In the genomic region with DNA sequence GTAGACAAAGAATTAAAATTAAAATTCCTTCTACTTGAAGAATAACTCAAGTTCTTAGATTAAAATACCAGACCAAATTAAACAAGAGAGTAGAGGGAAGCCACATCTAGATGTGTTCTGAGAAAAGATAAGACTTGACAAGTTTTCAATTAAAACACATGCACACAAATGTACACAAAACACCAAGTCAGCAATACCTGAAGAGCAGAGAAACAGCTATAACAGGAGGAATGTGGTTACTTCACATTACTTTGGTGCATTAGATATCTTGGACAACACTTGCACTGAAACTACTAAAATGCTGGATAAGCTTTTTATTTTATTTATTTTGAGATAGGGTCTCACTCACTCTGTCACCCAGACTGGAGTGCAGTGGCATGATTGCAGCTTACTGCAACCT, we compare ENCODE assay signal across 27 cellular contexts.
DNase-seq lines count a peak whose midpoint lies in the region; ATAC-seq, FAIRE-seq and TF ChIP-seq lines count a peak whose summit lies in the region.
"Had no signal": no experiment of that assay in that cellular context is flagged by ENCODE, and none has a peak within 500 bp of the region (broad histone marks: within the 10 kb centered on the region; RNA-seq: fewer than 3 reads in every experiment).

No MANE protein-coding gene starts in this region.

- CTCF ChIA-PET in HepG2 (lab: Yijun Ruan, JAX; ENCODE audit: low intra/inter-chr PET ratio, low total read pairs) = no interaction called here

- H3K27ac ChIP-seq in HepG2 (ENCODE audit: extremely low read length, insufficient read depth, low read length) (no peak overlapping the region), right lobe of liver (no peak overlapping the region), Karpas-422 (ENCODE audit: low read length) (no peak overlapping the region), endodermal cell (ENCODE audit: low read depth, low read length) (no peak overlapping the region)
- H3K27ac ChIP-seq: 22Rv1, BLaER1 had no signal

- H3K4me1 ChIP-seq in HepG2 (ENCODE audit: insufficient read depth, low read length) = no peaks in the 10 kb centered on the region
- no peaks in the 10 kb centered on the region for H3K4me1 ChIP-seq in right lobe of liver
- no peaks in the 10 kb centered on the region for H3K4me1 ChIP-seq in Karpas-422 (ENCODE audit: low read length)
- no peaks in the 10 kb centered on the region for H3K4me1 ChIP-seq in endodermal cell (ENCODE audit: control insufficient read depth, insufficient read depth, low read length)
- H3K4me1 ChIP-seq: BE2C, BLaER1 had no signal

- no peaks in the 10 kb centered on the region for H4K20me1 ChIP-seq in HepG2 (ENCODE audit: insufficient read depth, low read length)
- no peaks in the 10 kb centered on the region for H4K20me1 ChIP-seq in Karpas-422 (ENCODE audit: insufficient read depth, low read depth, low read length)
- H4K20me1 ChIP-seq: BLaER1 had no signal

- H3K9me2 ChIP-seq in Karpas-422 (replicated peaks; ENCODE audit: insufficient read depth, low read length) = 0 out of 2 replicates have a peak, but pooled peaks cover 4% of the 10 kb centered on the region

- in situ Hi-C loops in HepG2 (cut with HindIII; ENCODE audit: extremely low pct_ligation_motif_present, low pct_unique_long_range_greater_than_20kb) = no loop called here

- H3K9me3 ChIP-seq in HepG2 (ENCODE audit: low read length) = no peaks in the 10 kb centered on the region
- H3K9me3 ChIP-seq in right lobe of liver = peaks cover 0 to 3% (median 0%) of the 10 kb centered on the region in 4 donors
- no peaks in the 10 kb centered on the region for H3K9me3 ChIP-seq in Karpas-422 (ENCODE audit: low read length)
- peaks cover 8% of the 10 kb centered on the region for H3K9me3 ChIP-seq in endodermal cell (ENCODE audit: control insufficient read depth, low read length)
- H3K9me3 ChIP-seq: BE2C had no signal

- peaks cover 19% of the 10 kb centered on the region for H3K9me3 Mint-ChIP-seq in progenitor cell of endocrine pancreas (ENCODE audit: low read depth)
- peaks cover 4% of the 10 kb centered on the region for H3K9me3 Mint-ChIP-seq in endodermal cell

- no peak for TF ChIP-seq EP300 in HepG2 (IDR thresholded peaks at IDR 0.05; ENCODE audit: low read depth in 2 of 2, low read length in 2 of 2)
- TF ChIP-seq EP300 in HepG2 (CRISPR knock-in tag; IDR thresholded peaks at IDR 0.05; ENCODE audit: borderline replicate concordance) = no peak

- H3K4me1 Mint-ChIP-seq in progenitor cell of endocrine pancreas (ENCODE audit: low read depth) (peaks cover 9% of the 10 kb centered on the region), endodermal cell (no peaks in the 10 kb centered on the region)
- H3K4me1 Mint-ChIP-seq: CD14-positive monocyte; CD4-positive, alpha-beta memory T cell had no signal

- H3K79me2 ChIP-seq in HepG2 (ENCODE audit: insufficient read depth, low read length) = no peaks in the 10 kb centered on the region
- H3K79me2 ChIP-seq in Karpas-422 (ENCODE audit: low read length) = no peaks in the 10 kb centered on the region

- DNase-seq in HepG2 (ENCODE audit: low spot score) = no peak
- DNase-seq in right lobe of liver = no peak
- DNase-seq in Karpas-422 = peak; percentile 30
- DNase-seq in progenitor cell of endocrine pancreas (ENCODE audit: low spot score, unreplicated experiment) = no peak
- no peak for DNase-seq in GM19238 (ENCODE audit: insufficient read length, low spot score)
- no peak for DNase-seq in endodermal cell
- DNase-seq: ACHN; BE2C; C1 segment of cervical spinal cord; CD4-positive, alpha-beta memory T cell; CD4-positive, CD25-positive, alpha-beta regulatory T cell; CD8-positive, alpha-beta memory T cell; COR-L47; DMS 273 treated with DMSO at 0.1 percent for 48 hours; DMS153; DMS53; DMS79; DND-41; EL; GDM1 had no signal

- no peak for ATAC-seq in HepG2
- ATAC-seq in right lobe of liver = no peak
- ATAC-seq: GM12878 had no signal

- no peak for FAIRE-seq in HepG2 (lab: Jason Lieb, UNC)
- FAIRE-seq: GM12878, GM12892, GM18507, GM19239 had no signal

- no peak for TF ChIP-seq POLR2A in HepG2 (IDR thresholded peaks at IDR 0.05; ENCODE audit: insufficient read depth in 1 of 2, low read depth in 2 of 2, low read length in 2 of 2)
- no peak for TF ChIP-seq POLR2A in right lobe of liver (IDR thresholded peaks at IDR 0.05)

- H3K36me3 ChIP-seq in HepG2 (replicated peaks in 1 of 2; ENCODE audit: control insufficient read depth in 1 of 2, insufficient read depth in 2 of 2, low read length in 2 of 2) (peaks cover 2 to 17% of the 10 kb centered on the region in 2 experiments; a peak in 2 of 5 replicates), right lobe of liver (peaks cover 0 to 4% (median 2%) of the 10 kb centered on the region in 4 donors), Karpas-422 (ENCODE audit: insufficient read depth, low read length) (peaks cover 13% of the 10 kb centered on the region), endodermal cell (ENCODE audit: control insufficient read depth, insufficient read depth, low read length) (peaks cover 65% of the 10 kb centered on the region)
- H3K36me3 ChIP-seq: BE2C had no signal

- POLR2A ChIA-PET in HepG2 (lab: Yijun Ruan, JAX) = no interaction called here

- H3K4me2 ChIP-seq in HepG2 (ENCODE audit: low read depth, low read length) (no peak overlapping the region), Karpas-422 (ENCODE audit: low read depth, low read length, poor library complexity, severe bottlenecking) (no peak overlapping the region)
- H3K4me2 ChIP-seq: BLaER1 had no signal

- intact Hi-C loops in HepG2 (cut with micrococcal nuclease; ENCODE audit: unreplicated experiment) (no loop called here), right lobe of liver (cut with DNase I) (no loop called here)

- peak overlapping the region; percentile 82 for H3K27ac Mint-ChIP-seq in progenitor cell of endocrine pancreas
- H3K27ac Mint-ChIP-seq in endodermal cell = no peak overlapping the region
- H3K27ac Mint-ChIP-seq: CD14-positive monocyte; CD4-positive, CD25-positive, alpha-beta regulatory T cell; CD8-positive, alpha-beta memory T cell had no signal

- no peak for TF ChIP-seq CTCF in HepG2 (CRISPR knock-in tag; IDR thresholded peaks at IDR 0.05)
- TF ChIP-seq CTCF in right lobe of liver (IDR thresholded peaks at IDR 0.05) = no peak
- TF ChIP-seq CTCF in progenitor cell of endocrine pancreas (IDR thresholded peaks at IDR 0.05; ENCODE audit: unreplicated experiment) = no peak
- no peak for TF ChIP-seq CTCF in endodermal cell (conservative IDR thresholded peaks at IDR 0.05)

- H3K9ac ChIP-seq in HepG2 (ENCODE audit: insufficient read depth, low read depth, low read length) = no peak overlapping the region
- no peak overlapping the region for H3K9ac ChIP-seq in Karpas-422 (ENCODE audit: low read length)
- H3K9ac ChIP-seq in endodermal cell (ENCODE audit: extremely low read depth, low read length, poor library complexity, severe bottlenecking) = no peak overlapping the region
- H3K9ac ChIP-seq: BLaER1 had no signal

- no peak for TF ChIP-seq RAD21 in HepG2 (CRISPR knock-in tag; IDR thresholded peaks at IDR 0.05)

- H3K36me3 Mint-ChIP-seq in progenitor cell of endocrine pancreas (ENCODE audit: insufficient read depth) (peaks cover 49% of the 10 kb centered on the region), endodermal cell (ENCODE audit: low read depth) (peaks cover 75% of the 10 kb centered on the region)

- H3K4me3 ChIP-seq in HepG2 (replicated peaks in 1 of 3; ENCODE audit: insufficient read depth in 1 of 3, low read depth in 2 of 3, low read length in 3 of 3) (no peak overlapping the region), right lobe of liver (no peak overlapping the region), Karpas-422 (ENCODE audit: low read length) (no peak overlapping the region), endodermal cell (ENCODE audit: low read length) (no peak overlapping the region)
- H3K4me3 ChIP-seq: BLaER1, GM12878 had no signal

- H3K4me3 Mint-ChIP-seq in progenitor cell of endocrine pancreas (ENCODE audit: low read depth) = no peak overlapping the region
- no peak overlapping the region for H3K4me3 Mint-ChIP-seq in endodermal cell
- H3K4me3 Mint-ChIP-seq: CD14-positive monocyte; CD4-positive, CD25-positive, alpha-beta regulatory T cell; CD8-positive, alpha-beta memory T cell had no signal

- BruUV-seq in HepG2 (replicated peaks; lab: Mats Ljungman, UMichigan) = no TSS peak

- H3K27me3 ChIP-seq in HepG2 (ENCODE audit: control insufficient read depth in 1 of 2, insufficient read depth in 2 of 2, low read length in 2 of 2) = no peaks in the 10 kb centered on the region
- no peaks in the 10 kb centered on the region for H3K27me3 ChIP-seq in right lobe of liver
- no peaks in the 10 kb centered on the region for H3K27me3 ChIP-seq in Karpas-422 (ENCODE audit: low read length)
- H3K27me3 ChIP-seq in endodermal cell (ENCODE audit: control insufficient read depth, insufficient read depth, low read length, poor library complexity, severe bottlenecking) = no peaks in the 10 kb centered on the region
- H3K27me3 ChIP-seq: BE2C, BLaER1 had no signal

- H3K27me3 Mint-ChIP-seq in progenitor cell of endocrine pancreas (no peaks in the 10 kb centered on the region), endodermal cell (ENCODE audit: insufficient read depth) (no peaks in the 10 kb centered on the region)
- H3K27me3 Mint-ChIP-seq: CD4-positive, alpha-beta memory T cell; CD4-positive, CD25-positive, alpha-beta regulatory T cell; CD8-positive, alpha-beta memory T cell had no signal

- H2AFZ ChIP-seq in HepG2 (ENCODE audit: low read length) (no peak overlapping the region), Karpas-422 (ENCODE audit: low read length) (no peak overlapping the region)

TF ChIP-seq in HepG2, 621 proteins besides CTCF, POLR2A, EP300 and RAD21:
- no peak for TF ChIP-seq ZMYM4 (CRISPR knock-in tag; IDR thresholded peaks at IDR 0.05)
- TF ChIP-seq MAFF (IDR thresholded peaks at IDR 0.05; ENCODE audit: low read depth, low read length) = peak; percentile 79
- peak; percentile 80 to 82 for TF ChIP-seq MAFK (conservative IDR thresholded peaks at IDR 0.05 in 1 of 2, IDR thresholded peaks at IDR 0.05 in 1 of 2; ENCODE audit: low read length in 2 of 2)
